Comparison of ENCODE assay signal across 15 cellular contexts in the genomic region with DNA sequence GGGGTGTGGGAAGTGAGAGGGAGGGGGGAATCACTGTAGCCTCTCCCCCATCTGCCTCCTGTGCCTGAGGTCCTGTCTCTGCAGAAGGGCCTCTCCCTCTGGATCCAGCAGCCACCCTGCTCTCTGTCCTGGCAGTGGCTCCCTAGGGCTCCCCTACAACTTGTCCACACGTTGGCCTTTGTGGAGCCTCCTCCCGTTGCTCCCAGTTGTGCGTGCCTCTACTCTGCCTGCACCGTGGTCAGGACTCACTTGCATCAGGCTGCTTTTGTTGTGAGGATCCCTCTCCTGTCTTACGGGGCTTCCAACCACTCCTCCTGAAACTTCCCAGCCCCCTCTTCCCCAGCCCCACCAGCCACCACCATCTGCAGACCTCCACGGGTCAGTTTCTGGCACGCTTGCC.
"Had no signal": no experiment of that assay in that cellular context is flagged by ENCODE, and none has a peak within 500 bp of the region (broad histone marks: within the 10 kb centered on the region; RNA-seq: fewer than 3 reads in every experiment).

No MANE protein-coding gene starts in this region.

- H3K36me3 Mint-ChIP-seq: natural killer cell treated with Interleukin-12 subunit alpha and Interleukin-12 subunit beta and Interleukin-15 and Interleukin-18, amount 100 ng/mL, for 72 hours had no signal

- H3K27ac ChIP-seq: colonic mucosa, heart left ventricle had no signal

- H3K36me3 ChIP-seq: colonic mucosa, heart left ventricle had no signal

- H3K4me3 Mint-ChIP-seq: natural killer cell treated with Interleukin-12 subunit alpha and Interleukin-12 subunit beta and Interleukin-15 and Interleukin-18, amount 100 ng/mL, for 72 hours had no signal

- DNase-seq: colonic mucosa; dermis blood vessel endothelial cell; effector CD4-positive, alpha-beta T cell; heart left ventricle; hippocampal formation; left ventricle myocardium superior; mesenchymal stem cell; midbrain; small intestine; stimulated activated CD4-positive, alpha-beta T cell treated with anti-CD3 and anti-CD28 coated beads, Interleukin-2, amount 100 ng/mL, for 48 hours; stimulated activated naive CD4-positive, alpha-beta T cell treated with Interleukin-2 at 50 U/mL for 16 hours; trophoblast cell had no signal

- H3K4me3 ChIP-seq: colonic mucosa, heart left ventricle, lung had no signal

- H3K27me3 ChIP-seq: colonic mucosa had no signal

- H3K27ac Mint-ChIP-seq: natural killer cell treated with Interleukin-12 subunit alpha and Interleukin-12 subunit beta and Interleukin-15 and Interleukin-18, amount 100 ng/mL, for 72 hours had no signal

- ATAC-seq: esophagus mucosa; heart left ventricle; left ventricle myocardium superior; natural killer cell treated with Interleukin-12 subunit alpha and Interleukin-12 subunit beta and Interleukin-15 and Interleukin-18, amount 100 ng/mL, for 72 hours had no signal

- H3K9me3 Mint-ChIP-seq: natural killer cell treated with Interleukin-12 subunit alpha and Interleukin-12 subunit beta and Interleukin-15 and Interleukin-18, amount 100 ng/mL, for 72 hours had no signal

- H3K4me1 ChIP-seq: colonic mucosa had no signal

- H3K9me3 ChIP-seq: colonic mucosa, heart left ventricle had no signal
